In genomic region chr11:75349540-75350116, GRCh38 we compare ENCODE assay signal across 8 cellular contexts. TPM values are rescaled to one million over a fixed set of nuclear protein-coding genes. Genes with fewer than 3 reads are reported as not detected.
DNase-seq lines count a peak whose midpoint lies in the region; ATAC-seq, FAIRE-seq and TF ChIP-seq lines count a peak whose summit lies in the region.

No MANE protein-coding gene starts in this region.

- SMC1A ChIA-PET in GM12878 (lab: Charles Lee; ENCODE audit: uncharacterized antibody, unreplicated experiment) = interaction anchor here (1.1 to 1.9 kb wide), 3 partner anchors 9 to 17 kb away, joined by 4 to 11 read pairs (median 5); no protein-coding TSS in a partner anchor

- no peaks in the 10 kb centered on the region for H4K20me1 ChIP-seq in GM12878 (ENCODE audit: control insufficient read depth, insufficient read depth)

- H3K4me1 Mint-ChIP-seq in activated naive CD4-positive, alpha-beta T cell treated with anti-CD3 and anti-CD28 coated beads for 36 hours (ENCODE audit: low read depth) = peaks cover 72% of the 10 kb centered on the region
- H3K4me1 Mint-ChIP-seq in memory B cell = peaks cover 34% of the 10 kb centered on the region

- H3K9ac ChIP-seq in GM12878 (ENCODE audit: control insufficient read depth, insufficient read depth, low read length) = no peak overlapping the region

- CTCF ChIA-PET in activated naive CD4-positive, alpha-beta T cell treated with anti-CD3 and anti-CD28 coated beads for 36 hours (lab: Charles Lee) = interaction anchor here (0.7 to 3.6 kb wide), 7 partner anchors 9 to 69 kb away, joined by 3 to 23 read pairs (median 6); no protein-coding TSS in a partner anchor
- CTCF ChIA-PET in GM12878 (lab: Yijun Ruan, JAX) = interaction anchor here (0.7 to 2.8 kb wide), 5 partner anchors 9 to 39 kb away, joined by 3 to 25 read pairs (median 4); no protein-coding TSS in a partner anchor
- CTCF ChIA-PET in HEK293T (lab: Yijun Ruan, JAX) = interaction anchor here (1.2 kb wide), 1 partner anchor 10 kb away, joined by 4 read pairs; no protein-coding TSS in a partner anchor

- H3K27ac ChIP-seq in GM12878 (ENCODE audit: control insufficient read depth, insufficient read depth) = no peak overlapping the region
- peak overlapping the region; percentile 95 to 97 (median 96) for H3K27ac ChIP-seq in upper lobe of left lung

- no TSS peak for BruUV-seq in GM12878 (replicated peaks; lab: Mats Ljungman, UMichigan)

- no peaks in the 10 kb centered on the region for H3K27me3 Mint-ChIP-seq in activated naive CD4-positive, alpha-beta T cell treated with anti-CD3 and anti-CD28 coated beads for 36 hours (ENCODE audit: low read depth)
- H3K27me3 Mint-ChIP-seq in memory B cell = peaks cover 4% of the 10 kb centered on the region

- DNase-seq in activated naive CD4-positive, alpha-beta T cell treated with anti-CD3 and anti-CD28 coated beads for 36 hours = no peak
- DNase-seq in activated naive CD4-positive, alpha-beta T cell treated with anti-CD3 and anti-CD28 coated beads, Interleukin-2, amount 50 U/mL, for 72 hours (ENCODE audit: low spot score in 2 of 2) = no peak
- no peak for DNase-seq in GM12878 (ENCODE audit: low read depth, low spot score)
- DNase-seq in memory B cell (ENCODE audit: low spot score in 2 of 2) = no peak
- peak in 1 of 2 donors; percentile 76 for DNase-seq in upper lobe of left lung
- no peak for DNase-seq in cerebellar nuclear complex (lab: John Stamatoyannopoulos, UW)
- no peak for DNase-seq in retina
- no peak for DNase-seq in HEK293T (ENCODE audit: extremely low spot score)

- FAIRE-seq in GM12878 (lab: Jason Lieb, UNC) = no peak

- in situ Hi-C loops in GM12878 (cut with MboI) = no loop called here

- TF ChIP-seq CTCF in GM12878 (IDR thresholded peaks at IDR 0.05 in 2 of 3, conservative IDR thresholded peaks at IDR 0.05 in 1 of 3; ENCODE audit: control insufficient read depth in 2 of 3, extremely low read depth in 1 of 3, insufficient read depth in 1 of 3, low read depth in 3 of 3, low read length in 3 of 3) (no peak), upper lobe of left lung (IDR thresholded peaks at IDR 0.05) (no peak)

- no peak for TF ChIP-seq RAD21 in GM12878 (IDR thresholded peaks at IDR 0.05; ENCODE audit: insufficient read depth, low read depth, low read length)

- H3K4me3 ChIP-seq in GM12878 = peak overlapping the region; percentile 7; the same call in 1 of the 2 replicates
- H3K4me3 ChIP-seq in upper lobe of left lung = peak overlapping the region; percentile 10 to 93 (median 86)

- no peak for TF ChIP-seq EP300 in GM12878 (IDR thresholded peaks at IDR 0.05; ENCODE audit: borderline replicate concordance in 1 of 2, control insufficient read depth in 1 of 2, low read depth in 2 of 2, low read length in 2 of 2)
- TF ChIP-seq EP300 in upper lobe of left lung (IDR thresholded peaks at IDR 0.05) = no peak

- 64% methylated on average over 4 of the region's 4 CpGs for WGBS in GM12878 (ENCODE audit: insufficient coverage, insufficient replicate concordance, low lambda C conversion rate, missing lambda C conversion rate)
- 40 to 42% methylated on average over 2 to 4 of the region's 4 CpGs for WGBS in upper lobe of left lung, 2 donors

- H3K27ac Mint-ChIP-seq in activated naive CD4-positive, alpha-beta T cell treated with anti-CD3 and anti-CD28 coated beads for 36 hours = peak overlapping the region; percentile 37
- peak overlapping the region in 1 of 2 donors; percentile 88 for H3K27ac Mint-ChIP-seq in activated naive CD4-positive, alpha-beta T cell treated with anti-CD3 and anti-CD28 coated beads, Interleukin-2, amount 50 U/mL, for 72 hours
- H3K27ac Mint-ChIP-seq in memory B cell = peak overlapping the region; percentile 83

- intact Hi-C loops in activated naive CD4-positive, alpha-beta T cell treated with anti-CD3 and anti-CD28 coated beads for 36 hours (cut with micrococcal nuclease) = loop anchor here (10.0 kb wide), 1 partner anchor 855 kb away; the partner anchor contains the start of gene LIPT2
- intact Hi-C loops in GM12878 (cut with micrococcal nuclease; ENCODE audit: unreplicated experiment) = no loop called here

- RAD21 ChIA-PET in GM12878 (lab: Charles Lee; ENCODE audit: unreplicated experiment) = interaction anchor here (1.1 to 3.1 kb wide), 3 partner anchors 9 to 33 kb away, joined by 3 to 10 read pairs (median 5); no protein-coding TSS in a partner anchor

- no peak overlapping the region for H2AFZ ChIP-seq in GM12878 (ENCODE audit: control insufficient read depth, low read depth, low read length)

- H3K79me2 ChIP-seq in GM12878 (ENCODE audit: control insufficient read depth, insufficient read depth, low read length) = peaks cover 32% of the 10 kb centered on the region

- peaks cover 0 to 4% of the 10 kb centered on the region in 2 experiments; a peak in 1 of 4 replicates for H3K27me3 ChIP-seq in GM12878 (replicated peaks in 1 of 2; ENCODE audit: control insufficient read depth in 2 of 2, insufficient read depth in 2 of 2, low read length in 1 of 2)
- H3K27me3 ChIP-seq in upper lobe of left lung = no peaks in the 10 kb centered on the region

- no peaks in the 10 kb centered on the region for H3K9me3 ChIP-seq in GM12878 (replicated peaks; ENCODE audit: control insufficient read depth, insufficient read depth, low read length)
- H3K9me3 ChIP-seq in upper lobe of left lung = no peaks in the 10 kb centered on the region

- H3K36me3 ChIP-seq in GM12878 (ENCODE audit: control insufficient read depth in 2 of 2, insufficient read depth in 2 of 2, low read length in 1 of 2) (no peaks in the 10 kb centered on the region), upper lobe of left lung (peaks cover 0 to 5% (median 0%) of the 10 kb centered on the region in 4 donors)

- no peak for ATAC-seq in activated naive CD4-positive, alpha-beta T cell treated with anti-CD3 and anti-CD28 coated beads, Interleukin-2, amount 50 U/mL, for 72 hours
- ATAC-seq in GM12878 (no peak), memory B cell (ENCODE audit: low read depth) (no peak), upper lobe of left lung (ENCODE audit: low FRiP score in 2 of 2) (peak in 1 of 2 donors; percentile 15)

- POLR2A ChIA-PET in GM12878 (lab: Charles Lee) (interaction anchor here (0.6 to 2.2 kb wide), 3 partner anchors 9 to 399 kb away, joined by 3 to 8 read pairs (median 3); no protein-coding TSS in a partner anchor), HEK293T (lab: Yijun Ruan, JAX) (no interaction called here)

- H3K4me1 ChIP-seq in GM12878 (ENCODE audit: control insufficient read depth, insufficient read depth, low read length) = peaks cover 34% of the 10 kb centered on the region
- peaks cover 59 to 83% (median 78%) of the 10 kb centered on the region in 4 donors for H3K4me1 ChIP-seq in upper lobe of left lung

- no peak for TF ChIP-seq POLR2A in GM12878 (IDR thresholded peaks at IDR 0.05; ENCODE audit: low read depth, low read length)
- TF ChIP-seq POLR2A in upper lobe of left lung (IDR thresholded peaks at IDR 0.05) = peak in 2 of 4 donors; percentile 25 to 51

- H3K36me3 Mint-ChIP-seq in activated naive CD4-positive, alpha-beta T cell treated with anti-CD3 and anti-CD28 coated beads for 36 hours (ENCODE audit: low read depth) = no peaks in the 10 kb centered on the region
- peaks cover 0 to 6% of the 10 kb centered on the region in 2 donors for H3K36me3 Mint-ChIP-seq in activated naive CD4-positive, alpha-beta T cell treated with anti-CD3 and anti-CD28 coated beads, Interleukin-2, amount 50 U/mL, for 72 hours
- H3K36me3 Mint-ChIP-seq in memory B cell = no peaks in the 10 kb centered on the region

- peak overlapping the region; percentile 47 for H3K4me2 ChIP-seq in GM12878 (ENCODE audit: control insufficient read depth, insufficient read depth)

- H3K9me3 Mint-ChIP-seq in activated naive CD4-positive, alpha-beta T cell treated with anti-CD3 and anti-CD28 coated beads for 36 hours = no peaks in the 10 kb centered on the region
- H3K9me3 Mint-ChIP-seq in activated naive CD4-positive, alpha-beta T cell treated with anti-CD3 and anti-CD28 coated beads, Interleukin-2, amount 50 U/mL, for 72 hours = no peaks in the 10 kb centered on the region
- H3K9me3 Mint-ChIP-seq in memory B cell = no peaks in the 10 kb centered on the region

- H3K4me3 Mint-ChIP-seq in activated naive CD4-positive, alpha-beta T cell treated with anti-CD3 and anti-CD28 coated beads for 36 hours = peak overlapping the region; percentile 80
- H3K4me3 Mint-ChIP-seq in memory B cell = no peak overlapping the region

RNA-seq across cellular contexts. Expression of gene ARRB1, which starts 1.8 kb away (rescaled TPM):
- total RNA-seq in activated naive CD4-positive, alpha-beta T cell treated with anti-CD3 and anti-CD28 coated beads for 36 hours = 10 to 100 TPM; 15.7 to 16.6 TPM
- total RNA-seq in activated naive CD4-positive, alpha-beta T cell treated with anti-CD3 and anti-CD28 coated beads, Interleukin-2, amount 50 U/mL, for 72 hours = 10 to 100 TPM; 11.5 to 28.9 TPM
- total RNA-seq in GM12878 (2013; cell fraction: nucleolus; rRNA removed) = 30.0 and 32.4 TPM in 2 replicates
- 1.0 and 1.5 TPM in 2 replicates for total RNA-seq in GM12878 (2014; rRNA removed)
- 2.3 TPM in 2 replicates for total RNA-seq in GM12878 (2014; rRNA removed; fragmentation: Illumina TruSeq; extraction: Trizol)
- 2.9 and 3.0 TPM in 2 replicates for total RNA-seq in GM12878 (2021)
- polyA plus RNA-seq in GM12878 (2011; ENCODE audit: low read depth) = 1.2 TPM
- 7.5 and 12.9 TPM in 2 replicates for polyA plus RNA-seq in GM12878 (2011; rRNA removed)
- 15.9 and 18.2 TPM in 2 replicates for polyA plus RNA-seq in GM12878 (2011; cell fraction: cytosol; rRNA removed)
- polyA plus RNA-seq in GM12878 (2011; cell fraction: nucleus; rRNA removed) = 15.6 and 17.4 TPM in 2 replicates
- polyA plus RNA-seq in GM12878 (2012) = 1.4 and 2.4 TPM in 2 replicates
- 1.1 and 1.8 TPM in 2 replicates for polyA plus RNA-seq in GM12878 (2014; fragmentation: Illumina TruSeq; extraction: Trizol)
- polyA plus RNA-seq in GM12878 (2014; fragmentation: Nextera tagmentation; extraction: Ambion mirVana) = under 1 TPM; 0.42 TPM
- polyA plus RNA-seq in GM12878 (2014; rRNA removed) = 1.6 and 1.8 TPM in 2 replicates
- under 1 TPM; 0.39 to 0.42 TPM for polyA plus RNA-seq in GM12878 (2016; fragmentation: Nextera tagmentation; extraction: Ambion mirVana)
- polyA minus RNA-seq in GM12878 (2011; rRNA and poly(A)+ RNA removed) = 47.7 and 49.8 TPM in 2 replicates
- 7.7 and 9.0 TPM in 2 replicates for polyA minus RNA-seq in GM12878 (2011; cell fraction: cytosol; rRNA and poly(A)+ RNA removed)
- polyA minus RNA-seq in GM12878 (2011; cell fraction: nucleus; rRNA and poly(A)+ RNA removed) = 17.9 and 26.8 TPM in 2 replicates
- 100 to 1,000 TPM; 119 to 235 (median 170) TPM for total RNA-seq in upper lobe of left lung

RNA-seq across cellular contexts. Expression of gene RPS3, which starts 49.7 kb away (rescaled TPM):
- total RNA-seq in activated naive CD4-positive, alpha-beta T cell treated with anti-CD3 and anti-CD28 coated beads for 36 hours = 1,000 to 10,000 TPM; 5,069 to 5,116 TPM
- 1,000 to 10,000 TPM; 4,688 to 5,066 TPM for total RNA-seq in activated naive CD4-positive, alpha-beta T cell treated with anti-CD3 and anti-CD28 coated beads, Interleukin-2, amount 50 U/mL, for 72 hours
- 327 and 328 TPM in 2 replicates for total RNA-seq in GM12878 (2013; cell fraction: nucleolus; rRNA removed)
- total RNA-seq in GM12878 (2014; rRNA removed) (3,162 and 3,203 TPM in 2 replicates), GM12878 (2014; rRNA removed; fragmentation: Illumina TruSeq; extraction: Trizol) (4,299 and 4,364 TPM in 2 replicates), GM12878 (2021) (4,496 and 4,555 TPM in 2 replicates), upper lobe of left lung (1,000 to 10,000 TPM in 4 of 6 donors, 100 to 1,000 TPM in 2; 474 to 2,141 (median 1,268) TPM)
- 8,364 TPM for polyA plus RNA-seq in GM12878 (2011; ENCODE audit: low read depth)
- polyA plus RNA-seq in GM12878 (2011; rRNA removed) (4,355 and 4,741 TPM in 2 replicates), GM12878 (2014; fragmentation: Illumina TruSeq; extraction: Trizol) (5,039 and 6,875 TPM in 2 replicates), GM12878 (2014; fragmentation: Nextera tagmentation; extraction: Ambion mirVana) (1,000 to 10,000 TPM; 7,007 to 9,556 TPM), GM12878 (2014; rRNA removed) (4,204 and 4,437 TPM in 2 replicates), GM12878 (2016; fragmentation: Nextera tagmentation; extraction: Ambion mirVana) (1,000 to 10,000 TPM; 2,127 to 2,136 TPM)
- polyA plus RNA-seq in GM12878 (2011; cell fraction: cytosol; rRNA removed) = 4,091 and 4,155 TPM in 2 replicates
- 1,814 and 1,991 TPM in 2 replicates for polyA plus RNA-seq in GM12878 (2011; cell fraction: nucleus; rRNA removed)
- polyA plus RNA-seq in GM12878 (2012) = 6,227 and 7,157 TPM in 2 replicates
- polyA minus RNA-seq in GM12878 (2011; rRNA and poly(A)+ RNA removed) = 1,578 and 1,840 TPM in 2 replicates
- 561 and 590 TPM in 2 replicates for polyA minus RNA-seq in GM12878 (2011; cell fraction: cytosol; rRNA and poly(A)+ RNA removed)
- 168 and 212 TPM in 2 replicates for polyA minus RNA-seq in GM12878 (2011; cell fraction: nucleus; rRNA and poly(A)+ RNA removed)
